10 cellular contexts compared by ENCODE assay signal in genomic region chr13:79810671-79811070, GRCh38.
A peak's percentile ranks its signal among the peaks of the same experiment; 100 is the strongest.
DNase-seq lines count a peak whose midpoint lies in the region; ATAC-seq and TF ChIP-seq lines count a peak whose summit lies in the region.
"Had no signal": no experiment of that assay in that cellular context is flagged by ENCODE, and none has a peak within 500 bp of the region (broad histone marks: within the 10 kb centered on the region; RNA-seq: fewer than 3 reads in every experiment).

No MANE protein-coding gene starts in this region.

- H3K27ac Mint-ChIP-seq in MCF 10A (ENCODE audit: low read depth, unreplicated experiment), result no peak overlapping the region
- H3K27ac Mint-ChIP-seq in WTC11, result no peak overlapping the region

- H3K36me3 Mint-ChIP-seq in MCF 10A (ENCODE audit: insufficient read depth, unreplicated experiment) (no peaks in the 10 kb centered on the region), WTC11 (no peaks in the 10 kb centered on the region)

- DNase-seq in mammary epithelial cell (peak; percentile 22), MCF 10A (ENCODE audit: unreplicated experiment) (no peak), WTC11 (ENCODE audit: low spot score) (no peak), iPS-NIHi11 (ENCODE audit: low spot score) (peak; percentile 29), psoas muscle (no peak), ecto neural progenitor cell (ENCODE audit: low spot score) (no peak), T-helper 2 cell (no peak), NCI-H2029 treated with DMSO at 0.1 percent for 48 hours (lab: John Stamatoyannopoulos, UW) (no peak)
- DNase-seq: NCI-H526, occipital lobe had no signal

- no peak overlapping the region for H3K9ac ChIP-seq in mammary epithelial cell (ENCODE audit: insufficient read depth, low read length)

- WGBS in mammary epithelial cell (ENCODE audit: low coverage, missing lambda C conversion rate), result 0% methylated on average over 4 of the region's 4 CpGs
- WGBS in psoas muscle, 3 donors, result 36 to 44% (median 42%) methylated on average over 4 of the region's 4 CpGs

- peak overlapping the region; percentile 65 for H2AFZ ChIP-seq in mammary epithelial cell (ENCODE audit: low read depth, low read length)

- H3K4me2 ChIP-seq in mammary epithelial cell (ENCODE audit: insufficient read depth, low read depth, low read length), result peak overlapping the region; percentile 28

- POLR2A ChIA-PET in MCF 10A (lab: Yijun Ruan, JAX), result interaction anchor here (0.6 kb wide), 1 partner anchor 102 kb away, joined by 3 read pairs; no protein-coding TSS in a partner anchor
- POLR2A ChIA-PET in WTC11 (lab: Charles Lee), result interaction anchor here (0.6 to 1.1 kb wide), 4 partner anchors 63 to 530 kb away, joined by 3 to 5 read pairs (median 4); partner anchors contain the start of gene SPRY2

- CTCF ChIA-PET in mammary epithelial cell (lab: Charles Lee; ENCODE audit: low non-redundant PET) (interaction anchor here (0.6 kb wide), 2 partner anchors 455 to 532 kb away, joined by 3 to 8 read pairs; no protein-coding TSS in a partner anchor), MCF 10A (lab: Yijun Ruan, JAX) (interaction anchor here (0.6 kb wide), 1 partner anchor 1181 kb away, joined by 7 read pairs; no protein-coding TSS in a partner anchor), WTC11 (lab: Charles Lee) (interaction anchor here (0.6 kb wide), 1 partner anchor 28 kb away, joined by 4 read pairs; no protein-coding TSS in a partner anchor)

- H3K36me3 ChIP-seq in mammary epithelial cell (ENCODE audit: insufficient read depth, low read length) (no peaks in the 10 kb centered on the region), psoas muscle (ENCODE audit: insufficient read depth in 1 of 2, low read depth in 1 of 2) (no peaks in the 10 kb centered on the region)

- H3K79me2 ChIP-seq in mammary epithelial cell (ENCODE audit: insufficient read depth, low read length), result no peaks in the 10 kb centered on the region

- peaks cover 12% of the 10 kb centered on the region for H3K4me1 Mint-ChIP-seq in MCF 10A (ENCODE audit: insufficient read depth, unreplicated experiment)
- peaks cover 38% of the 10 kb centered on the region for H3K4me1 Mint-ChIP-seq in WTC11

- in situ Hi-C loops in mammary epithelial cell (cut with MboI; ENCODE audit: low sequenced_read_pairs in 2 of 2), result no loop called here

- no peak for TF ChIP-seq CTCF in mammary epithelial cell (conservative IDR thresholded peaks at IDR 0.05 in 1 of 2, IDR thresholded peaks at IDR 0.05 in 1 of 2; ENCODE audit: extremely low read depth in 1 of 2, insufficient read depth in 1 of 2, low read depth in 1 of 2, low read length in 2 of 2)
- no peak for TF ChIP-seq CTCF in MCF 10A (IDR thresholded peaks at IDR 0.05; ENCODE audit: unreplicated experiment)
- TF ChIP-seq CTCF in WTC11 (IDR thresholded peaks at IDR 0.05), result no peak
- no peak for TF ChIP-seq CTCF in psoas muscle (IDR thresholded peaks at IDR 0.05)

- no peak overlapping the region for H3K4me3 ChIP-seq in mammary epithelial cell (replicated peaks in 1 of 3; ENCODE audit: insufficient read depth in 1 of 3, low read depth in 2 of 3, low read length in 3 of 3)
- H3K4me3 ChIP-seq in psoas muscle, result no peak overlapping the region

- intact Hi-C loops in mammary epithelial cell (cut with micrococcal nuclease) (no loop called here), MCF 10A (cut with micrococcal nuclease) (no loop called here), psoas muscle (cut with DNase I) (no loop called here)

- no peaks in the 10 kb centered on the region for H4K20me1 ChIP-seq in mammary epithelial cell (ENCODE audit: insufficient read depth, low read length)

- no peaks in the 10 kb centered on the region for H3K9me3 ChIP-seq in mammary epithelial cell (replicated peaks; ENCODE audit: insufficient read depth, low read length)
- no peaks in the 10 kb centered on the region for H3K9me3 ChIP-seq in psoas muscle

- H3K27me3 Mint-ChIP-seq in MCF 10A (ENCODE audit: insufficient read depth, unreplicated experiment) (no peaks in the 10 kb centered on the region), WTC11 (ENCODE audit: low read depth) (no peaks in the 10 kb centered on the region)

- H3K9me3 Mint-ChIP-seq in MCF 10A (ENCODE audit: unreplicated experiment) (no peaks in the 10 kb centered on the region), WTC11 (peaks cover 7% of the 10 kb centered on the region)

- no peaks in the 10 kb centered on the region for H3K27me3 ChIP-seq in mammary epithelial cell (ENCODE audit: insufficient read depth, low read length)
- no peaks in the 10 kb centered on the region for H3K27me3 ChIP-seq in psoas muscle (ENCODE audit: insufficient read depth in 3 of 3, low read length in 2 of 3)

- BruUV-seq in mammary epithelial cell (replicated peaks; lab: Mats Ljungman, UMichigan), result no TSS peak
- no TSS peak for BruUV-seq in MCF 10A (replicated peaks; lab: Mats Ljungman, UMichigan)

- ATAC-seq in WTC11 (peak; percentile 85), psoas muscle (no peak)

- H3K4me1 ChIP-seq in mammary epithelial cell (ENCODE audit: insufficient read depth, low read length), result peaks cover 9% of the 10 kb centered on the region
- H3K4me1 ChIP-seq in psoas muscle, result no peaks in the 10 kb centered on the region

- H3K4me3 Mint-ChIP-seq in MCF 10A (ENCODE audit: unreplicated experiment) (no peak overlapping the region), WTC11 (no peak overlapping the region)

- dilution Hi-C loops in mammary epithelial cell (cut with HindIII; ENCODE audit: low sequenced_read_pairs), result no loop called here

- H3K27ac ChIP-seq in mammary epithelial cell (ENCODE audit: insufficient read depth, low read depth, low read length) (no peak overlapping the region), psoas muscle (no peak overlapping the region)

TF ChIP-seq in WTC11, 78 proteins besides CTCF, POLR2A, EP300 and RAD21 (continues in another document):
- TF ChIP-seq GABPB1 (CRISPR knock-in tag; IDR thresholded peaks at IDR 0.05) (no peak), RELA (CRISPR knock-in tag; IDR thresholded peaks at IDR 0.05; ENCODE audit: borderline replicate concordance) (no peak), ZNF423 (CRISPR knock-in tag; IDR thresholded peaks at IDR 0.05) (no peak), ELF4 (CRISPR knock-in tag; IDR thresholded peaks at IDR 0.05; ENCODE audit: low read depth) (no peak), NFE2L1 (CRISPR knock-in tag; IDR thresholded peaks at IDR 0.05) (no peak), HMGA2 (CRISPR knock-in tag; IDR thresholded peaks at IDR 0.05) (no peak), ZNF138 (CRISPR knock-in tag; conservative IDR thresholded peaks at IDR 0.05) (no peak), PRDM15 (CRISPR knock-in tag; IDR thresholded peaks at IDR 0.05) (no peak), KAT7 (CRISPR knock-in tag; IDR thresholded peaks at IDR 0.05; ENCODE audit: borderline replicate concordance) (no peak), USF2 (CRISPR knock-in tag; IDR thresholded peaks at IDR 0.05) (no peak), MYBL2 (CRISPR knock-in tag; IDR thresholded peaks at IDR 0.05) (no peak), NFYB (CRISPR knock-in tag; conservative IDR thresholded peaks at IDR 0.05; ENCODE audit: low read depth) (no peak), IRF1 (CRISPR knock-in tag; IDR thresholded peaks at IDR 0.05) (no peak)

Comparison
In these comparisons a context has a peak if more than half of its experiments do, and no peak if none do; other contexts are left out.
1. DNase-seq: peak in mammary epithelial cell (single experiment) and iPS-NIHi11 (single experiment); none in MCF 10A (single experiment), WTC11 (single experiment), psoas muscle (0 of 2), ecto neural progenitor cell (single experiment), T-helper 2 cell (0 of 5) and NCI-H2029 treated with DMSO at 0.1 percent for 48 hours (single experiment).